Comparison of ENCODE assay signal across 8 cellular contexts in the genomic region with DNA sequence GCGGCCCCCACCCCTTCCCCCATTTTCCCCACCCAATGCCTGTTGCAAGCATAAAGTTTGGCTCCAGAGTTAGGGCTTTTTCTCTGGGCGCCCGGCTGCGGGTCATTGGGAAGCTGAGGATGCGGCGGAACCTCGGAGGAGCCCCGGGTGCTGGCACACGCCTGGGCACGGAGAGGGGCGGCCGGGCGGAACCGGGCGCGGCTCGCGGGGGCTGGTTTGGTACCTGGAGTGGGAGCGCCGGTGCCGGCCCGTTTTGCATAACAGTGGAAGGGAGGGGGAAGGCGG. TPM values are rescaled to one million over a fixed set of nuclear protein-coding genes. Genes with fewer than 3 reads are reported as not detected.
DNase-seq lines count a peak whose midpoint lies in the region; ATAC-seq and TF ChIP-seq lines count a peak whose summit lies in the region.

No MANE protein-coding gene starts in this region.

- H3K4me1 Mint-ChIP-seq in MCF 10A (ENCODE audit: insufficient read depth, unreplicated experiment): peaks cover 27% of the 10 kb centered on the region

- TF ChIP-seq CTCF in C4-2B (conservative IDR thresholded peaks at IDR 0.05) (no peak), HL-60 (IDR thresholded peaks at IDR 0.05; ENCODE audit: insufficient read depth, low read length) (no peak), MCF 10A (IDR thresholded peaks at IDR 0.05; ENCODE audit: unreplicated experiment) (no peak)

- no peak for ATAC-seq in HG02798 (IDR thresholded peaks at IDR 0.05; ENCODE audit: poor library complexity, unreplicated experiment)
- ATAC-seq in GM21526 (IDR thresholded peaks at IDR 0.05; ENCODE audit: low FRiP score, unreplicated experiment): no peak

- peak overlapping the region; percentile 66 for H3K27ac Mint-ChIP-seq in MCF 10A (ENCODE audit: low read depth, unreplicated experiment)

- intact Hi-C loops in MCF 10A (cut with micrococcal nuclease): loop anchor here (1.0 to 5.0 kb wide), 5 partner anchors 16 to 97 kb away; no protein-coding TSS in a partner anchor

- peaks cover 7% of the 10 kb centered on the region for H3K36me3 Mint-ChIP-seq in MCF 10A (ENCODE audit: insufficient read depth, unreplicated experiment)

- POLR2A ChIA-PET in MCF 10A (lab: Yijun Ruan, JAX): interaction anchor here (0.7 to 7.6 kb wide), 30 partner anchors 9 to 271 kb away, joined by 3 to 274 read pairs (median 6); partner anchors contain the start of genes HMGXB3, SLC26A2 and TIGD6

- H3K9me3 Mint-ChIP-seq in MCF 10A (ENCODE audit: unreplicated experiment): no peaks in the 10 kb centered on the region

- H3K27ac ChIP-seq in C4-2B (peak overlapping the region; percentile 95), HL-60 (replicated peaks) (peak overlapping the region; percentile 88)

- H3K27me3 ChIP-seq in HL-60 (ENCODE audit: insufficient read depth, poor library complexity, severe bottlenecking) (no peaks in the 10 kb centered on the region), mononuclear cell (ENCODE audit: insufficient read depth, low read length) (no peaks in the 10 kb centered on the region)

- BruUV-seq in MCF 10A (replicated peaks; lab: Mats Ljungman, UMichigan): no TSS peak

- H3K9me3 ChIP-seq in mononuclear cell (ENCODE audit: low read depth, low read length): no peaks in the 10 kb centered on the region

- H3K4me3 ChIP-seq in HL-60 (replicated peaks; ENCODE audit: insufficient read depth, low read length): peak overlapping the region; percentile 88
- peak overlapping the region; percentile 78 for H3K4me3 ChIP-seq in mononuclear cell (ENCODE audit: low read length)

- DNase-seq in HL-60 (ENCODE audit: low read depth in 1 of 2, low spot score in 1 of 2) (no peak), MCF 10A (ENCODE audit: unreplicated experiment) (no peak), medulla oblongata (ENCODE audit: extremely low spot score) (no peak)
- no peak for DNase-seq in stimulated activated CD4-positive, alpha-beta T cell treated with anti-CD3 and anti-CD28 coated beads, Interleukin-2, amount 100 ng/mL, for 48 hours

- peaks cover 32% of the 10 kb centered on the region for H3K4me1 ChIP-seq in mononuclear cell (ENCODE audit: insufficient read depth, low read length)

- no peaks in the 10 kb centered on the region for H3K27me3 Mint-ChIP-seq in MCF 10A (ENCODE audit: insufficient read depth, unreplicated experiment)

- CTCF ChIA-PET in MCF 10A (lab: Yijun Ruan, JAX): interaction anchor here (0.6 to 2.5 kb wide), 6 partner anchors 9 to 297 kb away, joined by 3 to 11 read pairs (median 5); no protein-coding TSS in a partner anchor

- H3K4me3 Mint-ChIP-seq in MCF 10A (ENCODE audit: unreplicated experiment): peak overlapping the region; percentile 94

RNA-seq across cellular contexts. Expression of gene PPARGC1B, which starts 1.2 kb away (rescaled TPM):
- total RNA-seq in MCF 10A (2022) (4.3 and 7.1 TPM in 2 replicates), mononuclear cell (2.6 TPM)
